In the genomic region with DNA sequence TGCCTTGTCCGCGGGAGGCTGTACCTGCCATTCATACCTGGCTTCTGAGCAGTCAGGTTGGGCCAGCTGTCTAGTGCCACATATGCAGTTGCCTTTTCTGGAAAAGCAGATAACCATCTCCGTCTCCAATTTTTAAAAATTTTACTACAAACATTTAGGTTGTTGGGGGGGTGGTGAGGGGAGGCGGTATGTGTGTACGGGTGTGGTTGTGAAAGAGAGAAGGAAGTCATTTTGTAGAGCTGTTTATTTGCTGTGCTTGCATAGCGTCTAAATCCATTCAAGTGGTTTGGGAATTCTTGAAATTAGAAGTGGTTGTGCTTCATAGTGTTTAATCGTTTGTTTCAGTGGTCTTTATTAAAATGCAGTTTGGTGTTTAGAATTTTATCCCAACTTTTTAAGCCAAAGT, we compare ENCODE assay signal across 8 cellular contexts.
DNase-seq lines count a peak whose midpoint lies in the region; ATAC-seq and TF ChIP-seq lines count a peak whose summit lies in the region.

No MANE protein-coding gene starts in this region.

- peak overlapping the region; percentile 83 for H2AFZ ChIP-seq in parathyroid adenoma

- DNase-seq in DMS114 treated with DMSO at 0.1 percent for 48 hours (lab: John Stamatoyannopoulos, UW; ENCODE audit: unreplicated experiment) (peak; percentile 64), HAP-1 (ENCODE audit: low spot score in 2 of 2) (peak in 1 of 2 experiments; percentile 47), SKM-1 treated with dmso at 0.1 percent for 144 hours (lab: John Stamatoyannopoulos, UW; ENCODE audit: unreplicated experiment) (peak; percentile 74), fibroblast of peridontal ligament (ENCODE audit: extremely low read depth) (peak; percentile 57), GM20000 (ENCODE audit: low spot score) (no peak), DMS53 treated with DMSO at 0.1 percent for 48 hours (lab: John Stamatoyannopoulos, UW; ENCODE audit: unreplicated experiment) (no peak)

- H3K4me1 ChIP-seq in HAP-1 (peaks cover 5% of the 10 kb centered on the region), parathyroid adenoma (no peaks in the 10 kb centered on the region)

- H3K4me3 ChIP-seq in HAP-1 (peak overlapping the region; percentile 90), parathyroid adenoma (ENCODE audit: low read depth, low read length) (peak overlapping the region; percentile 70)

- peak overlapping the region; percentile 68 for H3K4me2 ChIP-seq in parathyroid adenoma (ENCODE audit: low read length)

- TF ChIP-seq CTCF in parathyroid adenoma (IDR thresholded peaks at IDR 0.05) (no peak), GM20000 (IDR thresholded peaks at IDR 0.05; ENCODE audit: extremely low read depth, missing control alignments) (no peak)

- H3K9me3 ChIP-seq in HAP-1: no peaks in the 10 kb centered on the region
- H3K9me3 ChIP-seq in parathyroid adenoma (ENCODE audit: control insufficient read depth, low read length): no peaks in the 10 kb centered on the region

- H3K79me2 ChIP-seq in parathyroid adenoma: peaks cover 33% of the 10 kb centered on the region

- in situ Hi-C loops in HAP-1 (cut with MboI; ENCODE audit: low sequenced_read_pairs): no loop called here

- no peak for ATAC-seq in HG02763 (IDR thresholded peaks at IDR 0.05; ENCODE audit: unreplicated experiment)

- H3K27me3 ChIP-seq in HAP-1 (ENCODE audit: low read depth) (no peaks in the 10 kb centered on the region), parathyroid adenoma (ENCODE audit: control insufficient read depth, insufficient read depth, low read length) (no peaks in the 10 kb centered on the region)

- H3K27ac ChIP-seq in parathyroid adenoma: peak overlapping the region; percentile 78

- no peaks in the 10 kb centered on the region for H3K36me3 ChIP-seq in HAP-1 (replicated peaks)
- H3K36me3 ChIP-seq in parathyroid adenoma (ENCODE audit: control insufficient read depth, insufficient read depth, low read length): no peaks in the 10 kb centered on the region

- no peak overlapping the region for H3K9ac ChIP-seq in parathyroid adenoma

Comparison
In these comparisons a context has a peak if more than half of its experiments do, and no peak if none do; other contexts are left out.
1. DNase-seq: peak in DMS114 treated with DMSO at 0.1 percent for 48 hours (single experiment), SKM-1 treated with dmso at 0.1 percent for 144 hours (single experiment) and fibroblast of peridontal ligament (single experiment); none in GM20000 (single experiment) and DMS53 treated with DMSO at 0.1 percent for 48 hours (single experiment).